In the genomic region with DNA sequence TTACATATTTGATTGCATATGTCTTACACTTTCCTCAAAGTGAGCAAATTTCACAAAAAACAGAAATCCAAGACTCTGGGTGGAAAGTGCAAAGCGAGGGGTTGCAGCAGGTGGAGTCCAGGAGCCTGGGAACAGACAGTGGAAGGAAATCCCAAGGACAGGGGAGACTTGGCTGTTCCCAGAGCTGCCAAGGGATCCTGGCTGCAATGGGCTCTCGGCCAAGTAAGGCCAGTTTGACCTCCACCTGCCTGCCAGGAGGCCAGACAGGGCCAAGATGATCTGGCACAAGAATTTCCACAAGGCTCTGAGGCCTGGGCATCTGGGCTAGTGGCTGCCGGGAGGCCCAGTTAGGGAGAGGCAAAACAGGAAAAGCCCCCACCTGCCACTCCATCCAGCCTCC, we compare ENCODE assay signal across 23 cellular contexts. TPM values are rescaled to one million over a fixed set of nuclear protein-coding genes. Genes with fewer than 3 reads are reported as not detected.
DNase-seq lines count a peak whose midpoint lies in the region; ATAC-seq, FAIRE-seq and TF ChIP-seq lines count a peak whose summit lies in the region.
"Had no signal": no experiment of that assay in that cellular context is flagged by ENCODE, and none has a peak within 500 bp of the region (broad histone marks: within the 10 kb centered on the region; RNA-seq: fewer than 3 reads in every experiment).

No MANE protein-coding gene starts in this region.

- WGBS in A549 (ENCODE audit: missing lambda C conversion rate) = 75% methylated on average over 3 of the region's 3 CpGs
- WGBS in psoas muscle, 3 donors = 20 to 39% (median 20%) methylated on average over 2 to 3 of the region's 3 CpGs

- H3K4me3 ChIP-seq in A549 = no peak overlapping the region
- no peak overlapping the region for H3K4me3 ChIP-seq in psoas muscle

- peak overlapping the region; percentile 42 for H3K4me2 ChIP-seq in A549

- peak overlapping the region in 1 of 2 experiments; percentile 78; a peak in 3 of 6 replicates for H3K27ac ChIP-seq in A549
- H3K27ac ChIP-seq in VCaP = peak overlapping the region; percentile 60
- H3K27ac ChIP-seq in psoas muscle = peak overlapping the region; percentile 50

- no peaks in the 10 kb centered on the region for H3K27me3 ChIP-seq in psoas muscle (ENCODE audit: insufficient read depth in 3 of 3, low read length in 2 of 3)

- no peak for FAIRE-seq in A549 (lab: Jason Lieb, UNC)
- FAIRE-seq: bronchial epithelial cell, small intestine had no signal

- H3K27me3 Mint-ChIP-seq in nephron progenitor cell (ENCODE audit: low read depth, poor library complexity) = no peaks in the 10 kb centered on the region
- H3K27me3 Mint-ChIP-seq: activated naive CD8-positive, alpha-beta T cell; CD4-positive, alpha-beta memory T cell had no signal

- TF ChIP-seq POLR2A in A549 (IDR thresholded peaks at IDR 0.05; ENCODE audit: low read length) = no peak

- H3K4me3 Mint-ChIP-seq in nephron progenitor cell = no peak overlapping the region
- H3K4me3 Mint-ChIP-seq: activated naive CD8-positive, alpha-beta T cell; CD4-positive, alpha-beta memory T cell; endodermal cell had no signal

- peaks cover 33% of the 10 kb centered on the region for H3K4me1 Mint-ChIP-seq in nephron progenitor cell
- H3K4me1 Mint-ChIP-seq: CD4-positive, alpha-beta memory T cell had no signal

- TF ChIP-seq RAD21 in A549 (conservative IDR thresholded peaks at IDR 0.05 in 1 of 2, IDR thresholded peaks at IDR 0.05 in 1 of 2) = no peak

- no peak for TF ChIP-seq EP300 in A549 (IDR thresholded peaks at IDR 0.05)

- no peaks in the 10 kb centered on the region for H3K36me3 ChIP-seq in psoas muscle (ENCODE audit: insufficient read depth in 1 of 2, low read depth in 1 of 2)

- H3K9me3 ChIP-seq in A549 (no peaks in the 10 kb centered on the region), psoas muscle (no peaks in the 10 kb centered on the region)

- intact Hi-C loops in Right ventricle myocardium superior (cut with DNase I) = no loop called here
- intact Hi-C loops in psoas muscle (cut with DNase I) = no loop called here

- H3K36me3 Mint-ChIP-seq in nephron progenitor cell (ENCODE audit: low read depth) = no peaks in the 10 kb centered on the region
- H3K36me3 Mint-ChIP-seq: activated naive CD8-positive, alpha-beta T cell; CD4-positive, alpha-beta memory T cell had no signal

- CTCF ChIA-PET in A549 (lab: Yijun Ruan, JAX) = interaction anchor here (0.8 to 1.0 kb wide), 2 partner anchors 10 to 60 kb away, joined by 3 to 5 read pairs; no protein-coding TSS in a partner anchor

- POLR2A ChIA-PET in A549 (lab: Yijun Ruan, JAX) = interaction anchor here (1.6 kb wide), 1 partner anchor 9 kb away, joined by 8 read pairs; no protein-coding TSS in a partner anchor

- H3K4me1 ChIP-seq in A549 = peaks cover 36% of the 10 kb centered on the region
- peaks cover 29% of the 10 kb centered on the region for H3K4me1 ChIP-seq in psoas muscle

- no peaks in the 10 kb centered on the region for H3K9me3 Mint-ChIP-seq in nephron progenitor cell
- H3K9me3 Mint-ChIP-seq: CD4-positive, alpha-beta memory T cell; endodermal cell had no signal

- ATAC-seq in A549 = peak in 1 of 2 experiments; percentile 15; a peak in 3 of 6 replicates
- peak; percentile 72 for ATAC-seq in Right ventricle myocardium superior (ENCODE audit: poor library complexity)
- peak; percentile 39 to 67 (median 62) for ATAC-seq in psoas muscle
- ATAC-seq in GM21447 (IDR thresholded peaks at IDR 0.05; ENCODE audit: unreplicated experiment) = no peak

- DNase-seq in A549 (ENCODE audit: low read depth in 1 of 2, low spot score in 1 of 2) (no peak), Right ventricle myocardium superior (peak; percentile 66), psoas muscle (no peak), DMS153 (lab: John Stamatoyannopoulos, UW) (no peak), nephron progenitor cell (no peak), NCI-H774 (lab: John Stamatoyannopoulos, UW) (no peak)
- DNase-seq: activated CD4-positive, alpha-beta T cell treated with anti-CD3 and anti-CD28 coated beads, Interleukin-2, amount 50 U/mL, for 4 hours; activated T-cell treated with anti-CD3 and anti-CD28 coated beads, Interleukin-2, amount 50 U/mL, for 48 hours; CD4-positive, alpha-beta memory T cell; DMS79 treated with DMSO at 0.1 percent for 48 hours; endodermal cell; H7; KBM-7; NCI-H1092; NCI-H2171; NCI-H82; small intestine; stimulated activated CD4-positive, alpha-beta T cell treated with anti-CD3 and anti-CD28 coated beads, Interleukin-4, amount 100 ng/mL, for 24 hours; stimulated activated CD8-positive, alpha-beta memory T cell treated with anti-CD3 and anti-CD28 coated beads, Interleukin-4, amount 100 ng/mL, for 48 hours had no signal

- TF ChIP-seq CTCF in A549 (IDR thresholded peaks at IDR 0.05) (no peak), VCaP (conservative IDR thresholded peaks at IDR 0.05) (no peak), psoas muscle (IDR thresholded peaks at IDR 0.05) (no peak), nephron progenitor cell (IDR thresholded peaks at IDR 0.05) (no peak)

- H3K27ac Mint-ChIP-seq in nephron progenitor cell = no peak overlapping the region
- H3K27ac Mint-ChIP-seq: activated naive CD8-positive, alpha-beta T cell; endodermal cell had no signal

TF ChIP-seq in A549, 52 proteins besides CTCF, POLR2A, EP300 and RAD21 (continues in another document):
- no peak for TF ChIP-seq ZC3H11A (IDR thresholded peaks at IDR 0.05)
- TF ChIP-seq MYC (IDR thresholded peaks at IDR 0.05; ENCODE audit: borderline replicate concordance, low read length) = no peak
- no peak for TF ChIP-seq MAZ (IDR thresholded peaks at IDR 0.05; ENCODE audit: borderline replicate concordance, low read depth, low read length)
- no peak for TF ChIP-seq POLR2AphosphoS2 (conservative IDR thresholded peaks at IDR 0.05; ENCODE audit: low read length)
- no peak for TF ChIP-seq EHF (CRISPR knock-in tag; IDR thresholded peaks at IDR 0.05)
- no peak for TF ChIP-seq HOXA7 (CRISPR knock-in tag; IDR thresholded peaks at IDR 0.05)
- no peak for TF ChIP-seq ESRRA (IDR thresholded peaks at IDR 0.05; ENCODE audit: borderline replicate concordance, low read length)
- no peak for TF ChIP-seq FOSB (CRISPR knock-in tag; IDR thresholded peaks at IDR 0.05)
- TF ChIP-seq, protein P1, sequence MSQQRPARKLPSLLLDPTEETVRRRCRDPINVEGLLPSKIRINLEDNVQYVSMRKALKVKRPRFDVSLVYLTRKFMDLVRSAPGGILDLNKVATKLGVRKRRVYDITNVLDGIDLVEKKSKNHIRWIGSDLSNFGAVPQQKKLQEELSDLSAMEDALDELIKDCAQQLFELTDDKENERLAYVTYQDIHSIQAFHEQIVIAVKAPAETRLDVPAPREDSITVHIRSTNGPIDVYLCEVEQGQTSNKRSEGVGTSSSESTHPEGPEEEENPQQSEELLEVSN (IDR thresholded peaks at IDR 0.05; ENCODE audit: borderline replicate concordance, low read depth) = no peak
- TF ChIP-seq SREBF2 (IDR thresholded peaks at IDR 0.05) = no peak
- TF ChIP-seq, protein P2, sequence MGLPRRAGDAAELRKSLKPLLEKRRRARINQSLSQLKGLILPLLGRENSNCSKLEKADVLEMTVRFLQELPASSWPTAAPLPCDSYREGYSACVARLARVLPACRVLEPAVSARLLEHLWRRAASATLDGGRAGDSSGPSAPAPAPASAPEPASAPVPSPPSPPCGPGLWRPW (IDR thresholded peaks at IDR 0.05) = no peak
- TF ChIP-seq NPAS2 (CRISPR knock-in tag; IDR thresholded peaks at IDR 0.05; ENCODE audit: borderline replicate concordance) = no peak
- no peak for TF ChIP-seq RFX5 (IDR thresholded peaks at IDR 0.05)
- TF ChIP-seq, protein P3, sequence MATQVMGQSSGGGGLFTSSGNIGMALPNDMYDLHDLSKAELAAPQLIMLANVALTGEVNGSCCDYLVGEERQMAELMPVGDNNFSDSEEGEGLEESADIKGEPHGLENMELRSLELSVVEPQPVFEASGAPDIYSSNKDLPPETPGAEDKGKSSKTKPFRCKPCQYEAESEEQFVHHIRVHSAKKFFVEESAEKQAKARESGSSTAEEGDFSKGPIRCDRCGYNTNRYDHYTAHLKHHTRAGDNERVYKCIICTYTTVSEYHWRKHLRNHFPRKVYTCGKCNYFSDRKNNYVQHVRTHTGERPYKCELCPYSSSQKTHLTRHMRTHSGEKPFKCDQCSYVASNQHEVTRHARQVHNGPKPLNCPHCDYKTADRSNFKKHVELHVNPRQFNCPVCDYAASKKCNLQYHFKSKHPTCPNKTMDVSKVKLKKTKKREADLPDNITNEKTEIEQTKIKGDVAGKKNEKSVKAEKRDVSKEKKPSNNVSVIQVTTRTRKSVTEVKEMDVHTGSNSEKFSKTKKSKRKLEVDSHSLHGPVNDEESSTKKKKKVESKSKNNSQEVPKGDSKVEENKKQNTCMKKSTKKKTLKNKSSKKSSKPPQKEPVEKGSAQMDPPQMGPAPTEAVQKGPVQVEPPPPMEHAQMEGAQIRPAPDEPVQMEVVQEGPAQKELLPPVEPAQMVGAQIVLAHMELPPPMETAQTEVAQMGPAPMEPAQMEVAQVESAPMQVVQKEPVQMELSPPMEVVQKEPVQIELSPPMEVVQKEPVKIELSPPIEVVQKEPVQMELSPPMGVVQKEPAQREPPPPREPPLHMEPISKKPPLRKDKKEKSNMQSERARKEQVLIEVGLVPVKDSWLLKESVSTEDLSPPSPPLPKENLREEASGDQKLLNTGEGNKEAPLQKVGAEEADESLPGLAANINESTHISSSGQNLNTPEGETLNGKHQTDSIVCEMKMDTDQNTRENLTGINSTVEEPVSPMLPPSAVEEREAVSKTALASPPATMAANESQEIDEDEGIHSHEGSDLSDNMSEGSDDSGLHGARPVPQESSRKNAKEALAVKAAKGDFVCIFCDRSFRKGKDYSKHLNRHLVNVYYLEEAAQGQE (IDR thresholded peaks at IDR 0.05) = no peak
- no peak for TF ChIP-seq RCOR1 (IDR thresholded peaks at IDR 0.05; ENCODE audit: low read depth, low read length)

RNA-seq across cellular contexts. Expression of a gene that starts 16.6 kb away (rescaled TPM):
- polyA plus RNA-seq in A549 (2011; rRNA removed) (81.1 and 111 TPM in 2 replicates), A549 (2017; fragmentation: RNase III; extraction: RNeasy Plus Mini Kit Qiagen cat#74134 plus additional on column Dnase treatment) (151 to 160 TPM (median 154 TPM) in 3 replicates), psoas muscle (1 to 10 TPM; 5.7 to 8.6 (median 7.9) TPM)
- 281 and 385 TPM in 2 replicates for polyA plus RNA-seq in A549 (2012; cell fraction: cytosol; rRNA removed)
- polyA plus RNA-seq in A549 (2012; cell fraction: nucleus; rRNA removed) = 568 and 899 TPM in 2 replicates
- 151 and 173 TPM in 2 replicates for polyA minus RNA-seq in A549 (2011; rRNA and poly(A)+ RNA removed)
- total RNA-seq in Right ventricle myocardium superior (12.7 TPM), psoas muscle (10 to 100 TPM in 2 of 4 donors, 1 to 10 TPM in 2; 9.1 to 19.6 (median 12.6) TPM)
